Comparison of ENCODE assay signal across 8 cellular contexts in genomic region chr15:52529289-52529929, GRCh38. TPM values are rescaled to one million over a fixed set of nuclear protein-coding genes. Genes with fewer than 3 reads are reported as not detected.
DNase-seq lines count a peak whose midpoint lies in the region; ATAC-seq and TF ChIP-seq lines count a peak whose summit lies in the region.

No MANE protein-coding gene starts in this region.

- peak overlapping the region; percentile 18 to 89 (median 35) for H3K4me3 ChIP-seq in liver (ENCODE audit: low read depth in 1 of 3, low read length in 3 of 3)

- TF ChIP-seq CTCF in brain (conservative IDR thresholded peaks at IDR 0.05) (no peak), liver (IDR thresholded peaks at IDR 0.05; ENCODE audit: low read depth, low read length, missing input control) (no peak)

- H3K36me3 Mint-ChIP-seq in brain = no peaks in the 10 kb centered on the region
- peaks cover 5% of the 10 kb centered on the region for H3K36me3 Mint-ChIP-seq in stimulated activated effector memory CD8-positive, alpha-beta T cell treated with anti-CD3 and anti-CD28 coated beads, Interleukin-12 subunit alpha, Interleukin-12 subunit beta, amount 100 ng/mL, for 72 hours

- H3K9me3 Mint-ChIP-seq in brain = no peaks in the 10 kb centered on the region
- H3K9me3 Mint-ChIP-seq in stimulated activated effector memory CD8-positive, alpha-beta T cell treated with anti-CD3 and anti-CD28 coated beads, Interleukin-12 subunit alpha, Interleukin-12 subunit beta, amount 100 ng/mL, for 72 hours = no peaks in the 10 kb centered on the region

- no peaks in the 10 kb centered on the region for H3K27me3 ChIP-seq in liver (ENCODE audit: control insufficient read depth in 4 of 4, insufficient read depth in 4 of 4, low read length in 3 of 4)

- WGBS in liver = 4% methylated on average over 37 of the region's 37 CpGs

- H3K27ac Mint-ChIP-seq in brain = peak overlapping the region; percentile 38 to 92 (median 79)
- peak overlapping the region; percentile 52 for H3K27ac Mint-ChIP-seq in stimulated activated effector memory CD8-positive, alpha-beta T cell treated with anti-CD3 and anti-CD28 coated beads, Interleukin-12 subunit alpha, Interleukin-12 subunit beta, amount 100 ng/mL, for 72 hours

- H3K4me1 Mint-ChIP-seq in brain = peaks cover 39% of the 10 kb centered on the region
- H3K4me1 Mint-ChIP-seq in stimulated activated effector memory CD8-positive, alpha-beta T cell treated with anti-CD3 and anti-CD28 coated beads, Interleukin-12 subunit alpha, Interleukin-12 subunit beta, amount 100 ng/mL, for 72 hours = peaks cover 33% of the 10 kb centered on the region

- peak overlapping the region in 1 of 2 donors; percentile 13 for H3K27ac ChIP-seq in liver (ENCODE audit: low read depth in 1 of 2, low read length in 2 of 2)

- H3K9me3 ChIP-seq in liver (ENCODE audit: control insufficient read depth in 4 of 4, low read length in 3 of 4) = no peaks in the 10 kb centered on the region

- no peaks in the 10 kb centered on the region for H3K36me3 ChIP-seq in liver (ENCODE audit: control insufficient read depth in 4 of 4, insufficient read depth in 3 of 4, low read depth in 1 of 4, low read length in 3 of 4)

- DNase-seq in C1 segment of cervical spinal cord (lab: John Stamatoyannopoulos, UW) (peak in 9 of 14 donors; percentile 42 to 76 (median 67)), SHP77 (lab: John Stamatoyannopoulos, UW) (peak; percentile 2 to 8), OCI-M2 (lab: John Stamatoyannopoulos, UW; ENCODE audit: unreplicated experiment) (no peak)
- peak; percentile 11 to 66 for DNase-seq in stimulated activated effector memory CD8-positive, alpha-beta T cell treated with anti-CD3 and anti-CD28 coated beads, Interleukin-12 subunit alpha, Interleukin-12 subunit beta, amount 100 ng/mL, for 72 hours (ENCODE audit: low spot score in 2 of 2)

- ATAC-seq in GM21786 (IDR thresholded peaks at IDR 0.05; ENCODE audit: unreplicated experiment) (peak; percentile 5), GM18861 (IDR thresholded peaks at IDR 0.05; ENCODE audit: unreplicated experiment) (no peak)
- ATAC-seq in stimulated activated effector memory CD8-positive, alpha-beta T cell treated with anti-CD3 and anti-CD28 coated beads, Interleukin-12 subunit alpha, Interleukin-12 subunit beta, amount 100 ng/mL, for 72 hours = no peak

- peak overlapping the region in 1 of 2 donors; percentile 8 for H3K9ac ChIP-seq in liver (ENCODE audit: low read depth in 1 of 2, low read length in 2 of 2)

- peaks cover 4 to 17% (median 11%) of the 10 kb centered on the region in 4 donors for H3K4me1 ChIP-seq in liver (ENCODE audit: control insufficient read depth in 4 of 4, insufficient read depth in 4 of 4, low read length in 3 of 4)

- peak overlapping the region; percentile 80 to 90 (median 83) for H3K4me3 Mint-ChIP-seq in brain
- peak overlapping the region; percentile 89 for H3K4me3 Mint-ChIP-seq in stimulated activated effector memory CD8-positive, alpha-beta T cell treated with anti-CD3 and anti-CD28 coated beads, Interleukin-12 subunit alpha, Interleukin-12 subunit beta, amount 100 ng/mL, for 72 hours

- H3K27me3 Mint-ChIP-seq in brain = peaks cover 31% of the 10 kb centered on the region

- no peak for TF ChIP-seq RAD21 in liver (IDR thresholded peaks at IDR 0.05)

TF ChIP-seq in liver, 16 proteins besides CTCF, POLR2A, EP300 and RAD21:
- TF ChIP-seq YY1 (IDR thresholded peaks at IDR 0.05) = no peak
- TF ChIP-seq EGR1 (IDR thresholded peaks at IDR 0.05; ENCODE audit: low read depth in 2 of 2) = no peak
- TF ChIP-seq FOXA2 (IDR thresholded peaks at IDR 0.05) = no peak
- no peak for TF ChIP-seq ATF3 (IDR thresholded peaks at IDR 0.05)
- TF ChIP-seq GABPA (IDR thresholded peaks at IDR 0.05 in 1 of 2, conservative IDR thresholded peaks at IDR 0.05 in 1 of 2) = no peak
- TF ChIP-seq TAF1 (conservative IDR thresholded peaks at IDR 0.05) = no peak
- TF ChIP-seq MAX (IDR thresholded peaks at IDR 0.05) = no peak
- TF ChIP-seq SP1 (IDR thresholded peaks at IDR 0.05) = no peak
- TF ChIP-seq NR2F2 (IDR thresholded peaks at IDR 0.05) = no peak
- no peak for TF ChIP-seq REST (IDR thresholded peaks at IDR 0.05)
- no peak for TF ChIP-seq HNF4A (conservative IDR thresholded peaks at IDR 0.05)
- no peak for TF ChIP-seq HNF4G (IDR thresholded peaks at IDR 0.05)
- no peak for TF ChIP-seq FOXA1 (IDR thresholded peaks at IDR 0.05)
- TF ChIP-seq RXRA (IDR thresholded peaks at IDR 0.05) = no peak
TF ChIP-seq in liver: peak in this region for 0.

RNA-seq across cellular contexts. Expression of gene MYO5A, which starts 0.7 kb away (rescaled TPM):
- polyA plus RNA-seq in brain (ENCODE audit: insufficient read depth, low read depth, low replicate concordance) (6.3 TPM), liver (1 to 10 TPM; 1.0 to 1.3 TPM)
- total RNA-seq in liver = 1 to 10 TPM; 4.8 to 7.1 TPM

RNA-seq across cellular contexts. Expression of gene ARPP19, which starts 39.4 kb away (rescaled TPM):
- 133 TPM for polyA plus RNA-seq in brain (ENCODE audit: insufficient read depth, low read depth, low replicate concordance)
- 10 to 100 TPM; 42.4 to 55.6 TPM for total RNA-seq in liver
- 10 to 100 TPM; 12.1 to 20.9 TPM for polyA plus RNA-seq in liver
